ENCODE assay signal across 9 cellular contexts in the genomic region with DNA sequence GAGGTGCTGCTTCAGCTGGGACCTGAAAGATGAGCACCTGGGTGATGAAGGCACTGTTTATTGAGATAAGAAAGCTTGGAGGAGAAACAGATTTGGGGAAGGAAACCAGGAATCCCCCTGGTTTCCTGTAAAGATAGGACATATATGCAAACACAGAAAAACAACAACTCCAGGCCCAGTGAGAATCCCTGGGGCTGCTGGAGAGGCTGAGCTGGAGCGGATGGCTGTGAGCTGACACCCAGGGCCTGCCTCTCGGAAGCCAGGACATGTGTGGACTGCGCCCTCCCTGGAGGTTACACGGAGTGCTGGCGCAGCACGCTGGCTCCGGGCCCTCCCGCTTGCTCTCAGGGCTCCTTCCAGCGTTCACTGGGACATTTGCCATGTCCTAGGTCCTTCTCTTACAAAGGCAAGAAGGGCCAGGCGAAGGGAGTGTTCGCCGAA. TPM values are rescaled to one million over a fixed set of nuclear protein-coding genes. Genes with fewer than 3 reads are reported as not detected.
DNase-seq lines count a peak whose midpoint lies in the region; ATAC-seq and TF ChIP-seq lines count a peak whose summit lies in the region.
"Had no signal": no experiment of that assay in that cellular context is flagged by ENCODE, and none has a peak within 500 bp of the region (broad histone marks: within the 10 kb centered on the region; RNA-seq: fewer than 3 reads in every experiment).

No MANE protein-coding gene starts in this region.

- no peaks in the 10 kb centered on the region; the same call in 1 of the 2 replicates for H3K27me3 Mint-ChIP-seq in HFFc6 (ENCODE audit: insufficient read depth)
- no peaks in the 10 kb centered on the region for H3K27me3 Mint-ChIP-seq in CD8-positive, alpha-beta T cell (ENCODE audit: low read depth)
- H3K27me3 Mint-ChIP-seq: brain had no signal

- H3K4me1 ChIP-seq in stomach = peaks cover 11 to 23% (median 15%) of the 10 kb centered on the region in 4 donors
- H3K4me1 ChIP-seq in CD8-positive, alpha-beta T cell (ENCODE audit: insufficient read depth, low read length) = no peaks in the 10 kb centered on the region

- TF ChIP-seq CTCF in HFFc6 (IDR thresholded peaks at IDR 0.05) (peak; percentile 24; the same call in 1 of the 2 replicates), stomach (IDR thresholded peaks at IDR 0.05) (no peak)
- TF ChIP-seq CTCF in CD8-positive, alpha-beta T cell (IDR thresholded peaks at IDR 0.05) = no peak

- POLR2A ChIA-PET in CD8-positive, alpha-beta T cell (lab: Charles Lee) = no interaction called here

- CTCF ChIA-PET in CD8-positive, alpha-beta T cell (lab: Charles Lee) = no interaction called here

- TF ChIP-seq POLR2A in stomach (IDR thresholded peaks at IDR 0.05) = no peak

- DNase-seq in HFFc6 (no peak), brain pericyte (ENCODE audit: low read depth, low spot score) (peak; percentile 27), iris pigment epithelial cell (ENCODE audit: low read depth) (peak; percentile 62), stomach (peak; percentile 91)
- DNase-seq in CD8-positive, alpha-beta T cell = no peak

- peaks cover 88% of the 10 kb centered on the region for H3K4me1 Mint-ChIP-seq in HFFc6 (ENCODE audit: low read depth)
- no peaks in the 10 kb centered on the region for H3K4me1 Mint-ChIP-seq in CD8-positive, alpha-beta T cell (ENCODE audit: low read depth)

- ATAC-seq in activated CD4-positive, CD25-positive, alpha-beta regulatory T cell treated with anti-CD3 and anti-CD28 coated beads, Interleukin-2, amount 50 U/mL, for 24 hours = no peak
- ATAC-seq in CD8-positive, alpha-beta T cell = no peak
- no peak for ATAC-seq in GM21825 (IDR thresholded peaks at IDR 0.05; ENCODE audit: unreplicated experiment)
- no peak for ATAC-seq in HG02852 (IDR thresholded peaks at IDR 0.05; ENCODE audit: unreplicated experiment)

- intact Hi-C loops in stomach (cut with DNase I; ENCODE audit: low total_unique reads) = no loop called here
- intact Hi-C loops in CD8-positive, alpha-beta T cell (cut with DNase I, micrococcal nuclease) = no loop called here

- no peaks in the 10 kb centered on the region for H3K36me3 ChIP-seq in stomach
- H3K36me3 ChIP-seq in CD8-positive, alpha-beta T cell (ENCODE audit: insufficient read depth, low read length) = no peaks in the 10 kb centered on the region

- no peaks in the 10 kb centered on the region for H3K9me3 ChIP-seq in stomach
- H3K9me3 ChIP-seq in CD8-positive, alpha-beta T cell (ENCODE audit: low read length) = no peaks in the 10 kb centered on the region

- H3K4me3 Mint-ChIP-seq in HFFc6 = peak overlapping the region; percentile 4; the same call in 1 of the 2 replicates
- H3K4me3 Mint-ChIP-seq in CD8-positive, alpha-beta T cell = no peak overlapping the region
- H3K4me3 Mint-ChIP-seq: brain had no signal

- H3K36me3 Mint-ChIP-seq in HFFc6 (ENCODE audit: low read depth) = peaks cover 13% of the 10 kb centered on the region
- no peaks in the 10 kb centered on the region for H3K36me3 Mint-ChIP-seq in CD8-positive, alpha-beta T cell

- H3K4me3 ChIP-seq in stomach = peak overlapping the region in 1 of 4 donors; percentile 1
- no peak overlapping the region for H3K4me3 ChIP-seq in CD8-positive, alpha-beta T cell (ENCODE audit: low read depth, low read length)

- H3K9me3 Mint-ChIP-seq in HFFc6 = peaks cover 8% of the 10 kb centered on the region; the same call in 1 of the 2 replicates
- H3K9me3 Mint-ChIP-seq in CD8-positive, alpha-beta T cell = no peaks in the 10 kb centered on the region
- H3K9me3 Mint-ChIP-seq: brain had no signal

- H3K27me3 ChIP-seq in stomach = no peaks in the 10 kb centered on the region
- no peaks in the 10 kb centered on the region for H3K27me3 ChIP-seq in CD8-positive, alpha-beta T cell (ENCODE audit: insufficient read depth, low read length)

- WGBS in stomach, 5 donors = 18 to 47% (median 28%) methylated on average over 10 to 12 of the region's 12 CpGs

- peak overlapping the region; percentile 80; the same call in 1 of the 2 replicates for H3K27ac Mint-ChIP-seq in HFFc6
- no peak overlapping the region for H3K27ac Mint-ChIP-seq in CD8-positive, alpha-beta T cell

- TF ChIP-seq EP300 in stomach (IDR thresholded peaks at IDR 0.05) = no peak

- peak overlapping the region; percentile 69 to 83 (median 75) for H3K27ac ChIP-seq in stomach
- H3K27ac ChIP-seq in CD8-positive, alpha-beta T cell (ENCODE audit: low read depth, low read length) = no peak overlapping the region

RNA-seq across cellular contexts. Expression of gene CYB5B, which starts 57.5 kb away (rescaled TPM):
- 100 to 1,000 TPM; 135 to 151 (median 140) TPM for total RNA-seq in HFFc6 (2021; fragmentation: NEBNext Ultra II Directional; extraction: Animal tissue kit (Norgen Biotek cat#: 25700))
- total RNA-seq in stomach = 10 to 100 TPM in 4 of 5 donors, 1 to 10 TPM in 1; 9.3 to 76.3 (median 46.8) TPM
- polyA plus RNA-seq in stomach = 10 to 100 TPM; 45.1 to 55.7 (median 52.9) TPM
- total RNA-seq in CD8-positive, alpha-beta T cell = 10 to 100 TPM; 16.2 to 18.6 TPM

Comparison
In these comparisons a context has a peak if more than half of its experiments do, and no peak if none do; other contexts are left out.
1. DNase-seq: peak in brain pericyte (single experiment), iris pigment epithelial cell (single experiment) and stomach (single experiment); none in HFFc6 (single experiment) and CD8-positive, alpha-beta T cell (0 of 7).